In genomic region chr7:148921189-148921588, GRCh38 we compare ENCODE assay signal across 20 cellular contexts. TPM values are rescaled to one million over a fixed set of nuclear protein-coding genes. Genes with fewer than 3 reads are reported as not detected.
A peak's percentile ranks its signal among the peaks of the same experiment; 100 is the strongest.
DNase-seq lines count a peak whose midpoint lies in the region; ATAC-seq and TF ChIP-seq lines count a peak whose summit lies in the region.
"Had no signal": no experiment of that assay in that cellular context is flagged by ENCODE, and none has a peak within 500 bp of the region (broad histone marks: within the 10 kb centered on the region; RNA-seq: fewer than 3 reads in every experiment).

No MANE protein-coding gene starts in this region.

- H3K9me3 Mint-ChIP-seq in activated CD8-positive, alpha-beta memory T cell treated with anti-CD3 and anti-CD28 coated beads, Interleukin-2, amount 10 ng/mL, durations not matched to agents 7 days and 5 days (ENCODE audit: low read depth): no peaks in the 10 kb centered on the region
- no peaks in the 10 kb centered on the region for H3K9me3 Mint-ChIP-seq in activated naive CD8-positive, alpha-beta T cell treated with anti-CD3 and anti-CD28 coated beads, Interleukin-2, amount 50 U/mL, for 24 hours
- H3K9me3 Mint-ChIP-seq in stimulated activated effector memory CD8-positive, alpha-beta T cell treated with anti-CD3 and anti-CD28 coated beads, Interleukin-12 subunit alpha, Interleukin-12 subunit beta, amount 100 ng/mL, for 72 hours: no peaks in the 10 kb centered on the region
- H3K9me3 Mint-ChIP-seq in activated CD4-positive, alpha-beta memory T cell treated with anti-CD3 and anti-CD28 coated beads, Interleukin-2, amount 10 ng/mL, durations not matched to agents 7 days and 5 days: no peaks in the 10 kb centered on the region
- H3K9me3 Mint-ChIP-seq: dendritic cell treated with granulocyte-macrophage colony-stimulating factor and Interleukin-4, amounts not matched to agents 40 ng/mL and 50 ng/mL, for 4 days; H9; memory B cell had no signal

- H3K36me3 Mint-ChIP-seq in activated CD8-positive, alpha-beta memory T cell treated with anti-CD3 and anti-CD28 coated beads, Interleukin-2, amount 10 ng/mL, durations not matched to agents 7 days and 5 days: peaks cover 4% of the 10 kb centered on the region
- peaks cover 5% of the 10 kb centered on the region for H3K36me3 Mint-ChIP-seq in activated naive CD8-positive, alpha-beta T cell treated with anti-CD3 and anti-CD28 coated beads, Interleukin-2, amount 50 U/mL, for 24 hours (ENCODE audit: low read depth)
- no peaks in the 10 kb centered on the region for H3K36me3 Mint-ChIP-seq in stimulated activated effector memory CD8-positive, alpha-beta T cell treated with anti-CD3 and anti-CD28 coated beads, Interleukin-12 subunit alpha, Interleukin-12 subunit beta, amount 100 ng/mL, for 72 hours
- no peaks in the 10 kb centered on the region for H3K36me3 Mint-ChIP-seq in activated CD4-positive, alpha-beta memory T cell treated with anti-CD3 and anti-CD28 coated beads, Interleukin-2, amount 10 ng/mL, durations not matched to agents 7 days and 5 days (ENCODE audit: low read depth)

- H3K36me3 ChIP-seq in HEK293 (ENCODE audit: control insufficient read depth in 2 of 2, insufficient read depth in 1 of 2, low read length in 2 of 2): no peaks in the 10 kb centered on the region
- H3K36me3 ChIP-seq: tibial artery had no signal

- CTCF ChIA-PET in activated CD8-positive, alpha-beta memory T cell treated with anti-CD3 and anti-CD28 coated beads, Interleukin-2, amount 10 ng/mL, durations not matched to agents 7 days and 5 days (lab: Charles Lee): interaction anchor here (0.6 to 1.2 kb wide), 2 partner anchors 10 to 52 kb away, joined by 3 read pairs; no protein-coding TSS in a partner anchor
- CTCF ChIA-PET in HEK293 (lab: Yijun Ruan, JAX): interaction anchor here (0.8 to 1.3 kb wide), 3 partner anchors 15 to 42 kb away, joined by 3 read pairs; no protein-coding TSS in a partner anchor
- CTCF ChIA-PET in activated CD4-positive, alpha-beta memory T cell treated with anti-CD3 and anti-CD28 coated beads, Interleukin-2, amount 10 ng/mL, durations not matched to agents 7 days and 5 days (lab: Charles Lee): interaction anchor here (2.7 kb wide), 1 partner anchor 20 kb away, joined by 8 read pairs; no protein-coding TSS in a partner anchor

- no peak for ATAC-seq in activated CD8-positive, alpha-beta memory T cell treated with anti-CD3 and anti-CD28 coated beads, Interleukin-2, amount 10 ng/mL, durations not matched to agents 7 days and 5 days
- ATAC-seq in activated naive CD8-positive, alpha-beta T cell treated with anti-CD3 and anti-CD28 coated beads, Interleukin-2, amount 50 U/mL, for 24 hours: peak; percentile 40
- peak; percentile 11 for ATAC-seq in stimulated activated effector memory CD8-positive, alpha-beta T cell treated with anti-CD3 and anti-CD28 coated beads, Interleukin-12 subunit alpha, Interleukin-12 subunit beta, amount 100 ng/mL, for 72 hours
- ATAC-seq in GM18868 (IDR thresholded peaks at IDR 0.05; ENCODE audit: unreplicated experiment): no peak
- ATAC-seq: body of pancreas, foreskin keratinocyte, psoas muscle had no signal

- no peak overlapping the region for H3K4me3 ChIP-seq in HEK293 (ENCODE audit: low read depth, low read length)
- H3K4me3 ChIP-seq: body of pancreas, psoas muscle, tibial artery had no signal

- peaks cover 31% of the 10 kb centered on the region for H3K4me1 Mint-ChIP-seq in activated CD8-positive, alpha-beta memory T cell treated with anti-CD3 and anti-CD28 coated beads, Interleukin-2, amount 10 ng/mL, durations not matched to agents 7 days and 5 days
- peaks cover 62% of the 10 kb centered on the region for H3K4me1 Mint-ChIP-seq in activated naive CD8-positive, alpha-beta T cell treated with anti-CD3 and anti-CD28 coated beads, Interleukin-2, amount 50 U/mL, for 24 hours
- peaks cover 16% of the 10 kb centered on the region for H3K4me1 Mint-ChIP-seq in stimulated activated effector memory CD8-positive, alpha-beta T cell treated with anti-CD3 and anti-CD28 coated beads, Interleukin-12 subunit alpha, Interleukin-12 subunit beta, amount 100 ng/mL, for 72 hours
- H3K4me1 Mint-ChIP-seq in activated CD4-positive, alpha-beta memory T cell treated with anti-CD3 and anti-CD28 coated beads, Interleukin-2, amount 10 ng/mL, durations not matched to agents 7 days and 5 days: peaks cover 32% of the 10 kb centered on the region
- H3K4me1 Mint-ChIP-seq: H9 had no signal

- no peaks in the 10 kb centered on the region for H3K27me3 Mint-ChIP-seq in activated CD8-positive, alpha-beta memory T cell treated with anti-CD3 and anti-CD28 coated beads, Interleukin-2, amount 10 ng/mL, durations not matched to agents 7 days and 5 days
- H3K27me3 Mint-ChIP-seq in activated naive CD8-positive, alpha-beta T cell treated with anti-CD3 and anti-CD28 coated beads, Interleukin-2, amount 50 U/mL, for 24 hours: no peaks in the 10 kb centered on the region
- no peaks in the 10 kb centered on the region for H3K27me3 Mint-ChIP-seq in activated CD4-positive, alpha-beta memory T cell treated with anti-CD3 and anti-CD28 coated beads, Interleukin-2, amount 10 ng/mL, durations not matched to agents 7 days and 5 days
- H3K27me3 Mint-ChIP-seq: dendritic cell treated with granulocyte-macrophage colony-stimulating factor and Interleukin-4, amounts not matched to agents 40 ng/mL and 50 ng/mL, for 4 days; memory B cell had no signal

- POLR2A ChIA-PET in HEK293 (lab: Yijun Ruan, JAX): no interaction called here
- POLR2A ChIA-PET in activated CD4-positive, alpha-beta memory T cell treated with anti-CD3 and anti-CD28 coated beads, Interleukin-2, amount 10 ng/mL, durations not matched to agents 7 days and 5 days (lab: Charles Lee): interaction anchor here (2.1 kb wide), 1 partner anchor 38 kb away, joined by 10 read pairs; the partner anchor contains the start of gene EZH2

- H3K27ac Mint-ChIP-seq in activated CD8-positive, alpha-beta memory T cell treated with anti-CD3 and anti-CD28 coated beads, Interleukin-2, amount 10 ng/mL, durations not matched to agents 7 days and 5 days: no peak overlapping the region
- H3K27ac Mint-ChIP-seq in activated naive CD8-positive, alpha-beta T cell treated with anti-CD3 and anti-CD28 coated beads, Interleukin-2, amount 50 U/mL, for 24 hours: peak overlapping the region; percentile 61
- no peak overlapping the region for H3K27ac Mint-ChIP-seq in stimulated activated effector memory CD8-positive, alpha-beta T cell treated with anti-CD3 and anti-CD28 coated beads, Interleukin-12 subunit alpha, Interleukin-12 subunit beta, amount 100 ng/mL, for 72 hours
- no peak overlapping the region for H3K27ac Mint-ChIP-seq in activated CD4-positive, alpha-beta memory T cell treated with anti-CD3 and anti-CD28 coated beads, Interleukin-2, amount 10 ng/mL, durations not matched to agents 7 days and 5 days
- H3K27ac Mint-ChIP-seq: dendritic cell treated with granulocyte-macrophage colony-stimulating factor and Interleukin-4, amounts not matched to agents 40 ng/mL and 50 ng/mL, for 4 days; memory B cell had no signal

- TF ChIP-seq CTCF in HEK293 (tag by site-specific recombination; IDR thresholded peaks at IDR 0.05): no peak

- peak; percentile 40 for DNase-seq in activated CD8-positive, alpha-beta memory T cell treated with anti-CD3 and anti-CD28 coated beads, Interleukin-2, amount 50 U/mL, for 48 hours
- no peak for DNase-seq in activated CD8-positive, alpha-beta memory T cell treated with anti-CD3 and anti-CD28 coated beads, Interleukin-2, amount 10 ng/mL, durations not matched to agents 7 days and 5 days
- no peak for DNase-seq in activated naive CD8-positive, alpha-beta T cell treated with anti-CD3 and anti-CD28 coated beads, Interleukin-2, amount 50 U/mL, for 24 hours
- DNase-seq in stimulated activated effector memory CD8-positive, alpha-beta T cell treated with anti-CD3 and anti-CD28 coated beads, Interleukin-12 subunit alpha, Interleukin-12 subunit beta, amount 100 ng/mL, for 72 hours (ENCODE audit: low spot score in 2 of 2): no peak
- no peak for DNase-seq in cerebellar cortex (ENCODE audit: low spot score)
- DNase-seq in activated CD4-positive, alpha-beta memory T cell treated with anti-CD3 and anti-CD28 coated beads, Interleukin-2, amount 10 ng/mL, durations not matched to agents 7 days and 5 days: no peak
- DNase-seq: activated naive CD4-positive, alpha-beta T cell treated with Interleukin-2 at 50 U/mL for 16 hours; foreskin keratinocyte; H9; NCI-H1048; NCI-H2029 treated with DMSO at 0.1 percent for 48 hours; NCI-H446 treated with DMSO at 0.1 percent for 48 hours; psoas muscle; SW 1271; tibial artery had no signal

- H3K4me1 ChIP-seq in HEK293 (ENCODE audit: control insufficient read depth, insufficient read depth, low read length): no peaks in the 10 kb centered on the region
- H3K4me1 ChIP-seq: body of pancreas, foreskin keratinocyte, psoas muscle had no signal

- H3K4me3 Mint-ChIP-seq in activated CD8-positive, alpha-beta memory T cell treated with anti-CD3 and anti-CD28 coated beads, Interleukin-2, amount 10 ng/mL, durations not matched to agents 7 days and 5 days: no peak overlapping the region
- H3K4me3 Mint-ChIP-seq in activated naive CD8-positive, alpha-beta T cell treated with anti-CD3 and anti-CD28 coated beads, Interleukin-2, amount 50 U/mL, for 24 hours: no peak overlapping the region
- H3K4me3 Mint-ChIP-seq in stimulated activated effector memory CD8-positive, alpha-beta T cell treated with anti-CD3 and anti-CD28 coated beads, Interleukin-12 subunit alpha, Interleukin-12 subunit beta, amount 100 ng/mL, for 72 hours: no peak overlapping the region
- H3K4me3 Mint-ChIP-seq in activated CD4-positive, alpha-beta memory T cell treated with anti-CD3 and anti-CD28 coated beads, Interleukin-2, amount 10 ng/mL, durations not matched to agents 7 days and 5 days: no peak overlapping the region
- H3K4me3 Mint-ChIP-seq: dendritic cell treated with granulocyte-macrophage colony-stimulating factor and Interleukin-4, amounts not matched to agents 40 ng/mL and 50 ng/mL, for 4 days; H9; memory B cell had no signal

- no peak overlapping the region for H3K27ac ChIP-seq in HEK293 (ENCODE audit: extremely low read depth, low read depth, low read length)
- H3K27ac ChIP-seq: body of pancreas, foreskin keratinocyte, psoas muscle, tibial artery had no signal

- no peaks in the 10 kb centered on the region for H3K9me3 ChIP-seq in HEK293 (ENCODE audit: control insufficient read depth, insufficient read depth, low read depth, low read length)
- H3K9me3 ChIP-seq: body of pancreas, psoas muscle, tibial artery had no signal

TF ChIP-seq in HEK293, 187 proteins besides CTCF, POLR2A, EP300 and RAD21 (continues in another document):
- TF ChIP-seq ZNF514 (tag by site-specific recombination; IDR thresholded peaks at IDR 0.05): 0 out of 2 replicates have a peak, but pooled peaks have one; percentile 41
- 0 out of 2 replicates have a peak, but pooled peaks have one; percentile 39 for TF ChIP-seq ZNF266 (tag by site-specific recombination; IDR thresholded peaks at IDR 0.05; ENCODE audit: low read depth)
- peak; percentile 91 for TF ChIP-seq HOXD13 (CRISPR knock-in tag; IDR thresholded peaks at IDR 0.05; ENCODE audit: borderline replicate concordance)
- no peak for TF ChIP-seq ZNF138 (tag by site-specific recombination; IDR thresholded peaks at IDR 0.05; ENCODE audit: borderline replicate concordance)

RNA-seq across cellular contexts. Expression of gene EZH2, which starts 37.1 kb away (rescaled TPM):
- 100 to 1,000 TPM; 106 to 109 TPM for total RNA-seq in activated CD8-positive, alpha-beta memory T cell treated with anti-CD3 and anti-CD28 coated beads, Interleukin-2, amount 10 ng/mL, durations not matched to agents 7 days and 5 days
- 10 to 100 TPM; 87.7 to 88.4 TPM for total RNA-seq in activated CD4-positive, alpha-beta memory T cell treated with anti-CD3 and anti-CD28 coated beads, Interleukin-2, amount 10 ng/mL, durations not matched to agents 7 days and 5 days

Comparison
In these comparisons a context has a peak if more than half of its experiments do, and no peak if none do; other contexts are left out.
1. ATAC-seq: peak in activated naive CD8-positive, alpha-beta T cell treated with anti-CD3 and anti-CD28 coated beads, Interleukin-2, amount 50 U/mL, for 24 hours (single experiment) and stimulated activated effector memory CD8-positive, alpha-beta T cell treated with anti-CD3 and anti-CD28 coated beads, Interleukin-12 subunit alpha, Interleukin-12 subunit beta, amount 100 ng/mL, for 72 hours (single experiment); none in activated CD8-positive, alpha-beta memory T cell treated with anti-CD3 and anti-CD28 coated beads, Interleukin-2, amount 10 ng/mL, durations not matched to agents 7 days and 5 days (single experiment) and GM18868 (single experiment).